Comparison of ENCODE assay signal across 23 cellular contexts in genomic region chr1:72851597-72851996, GRCh38.
"Had no signal": no experiment of that assay in that cellular context is flagged by ENCODE, and none has a peak within 500 bp of the region (broad histone marks: within the 10 kb centered on the region; RNA-seq: fewer than 3 reads in every experiment).

No MANE protein-coding gene starts in this region.

- DNase-seq: cortex of kidney; dorsolateral prefrontal cortex; effector memory CD4-positive, alpha-beta T cell; gastrocnemius medialis; heart right ventricle; hypothalamus; islet precursor cell; mammary epithelial cell; natural killer cell; occipital lobe; pancreas; right lobe of liver; stimulated activated CD4-positive, alpha-beta T cell treated with anti-CD3 and anti-CD28 coated beads, Interleukin-4, amount 100 ng/mL, for 1 hour; stimulated activated CD8-positive, alpha-beta memory T cell treated with anti-CD3 and anti-CD28 coated beads, Interleukin-4, amount 100 ng/mL, for 48 hours; stimulated activated naive CD8-positive, alpha-beta T cell treated with anti-CD3 and anti-CD28 coated beads, Interleukin-15, Interleukin-2, amounts not matched to agents 100 U/mL and 50 U/mL, for 24 hours; thyroid gland; upper lobe of left lung; uterus had no signal

- H3K27me3 ChIP-seq: dorsolateral prefrontal cortex, gastrocnemius medialis, heart right ventricle, pancreas, right lobe of liver, suprapubic skin, thyroid gland, upper lobe of left lung, uterus had no signal

- ATAC-seq: esophagus mucosa; gastrocnemius medialis; heart right ventricle; left lobe of liver; natural killer cell; pancreas; right lobe of liver; stimulated activated effector memory CD8-positive, alpha-beta T cell treated with anti-CD3 and anti-CD28 coated beads, Interleukin-12 subunit alpha, Interleukin-12 subunit beta, amount 100 ng/mL, for 72 hours; stimulated activated naive CD8-positive, alpha-beta T cell treated with anti-CD3 and anti-CD28 coated beads, Interleukin-15, Interleukin-2, amounts not matched to agents 100 U/mL and 50 U/mL, for 24 hours had no signal

- H3K27ac ChIP-seq: dorsolateral prefrontal cortex, gastrocnemius medialis, heart right ventricle, pancreas, prostate gland, right lobe of liver, suprapubic skin, thyroid gland, upper lobe of left lung, uterus had no signal

- H3K9me3 ChIP-seq: gastrocnemius medialis, heart right ventricle, pancreas, prostate gland, right lobe of liver, suprapubic skin, thyroid gland, upper lobe of left lung, uterus had no signal

- H3K4me1 ChIP-seq: gastrocnemius medialis, heart right ventricle, pancreas, prostate gland, right lobe of liver, suprapubic skin, thyroid gland, upper lobe of left lung, uterus had no signal

- H3K36me3 ChIP-seq: gastrocnemius medialis, heart right ventricle, pancreas, prostate gland, right lobe of liver, suprapubic skin, thyroid gland, upper lobe of left lung, uterus had no signal

- H3K4me3 ChIP-seq: dorsolateral prefrontal cortex, gastrocnemius medialis, heart right ventricle, pancreas, prostate gland, right lobe of liver, suprapubic skin, thyroid gland, upper lobe of left lung, uterus had no signal
